ENCODE assay signal across 1 cellular context in the genomic region with DNA sequence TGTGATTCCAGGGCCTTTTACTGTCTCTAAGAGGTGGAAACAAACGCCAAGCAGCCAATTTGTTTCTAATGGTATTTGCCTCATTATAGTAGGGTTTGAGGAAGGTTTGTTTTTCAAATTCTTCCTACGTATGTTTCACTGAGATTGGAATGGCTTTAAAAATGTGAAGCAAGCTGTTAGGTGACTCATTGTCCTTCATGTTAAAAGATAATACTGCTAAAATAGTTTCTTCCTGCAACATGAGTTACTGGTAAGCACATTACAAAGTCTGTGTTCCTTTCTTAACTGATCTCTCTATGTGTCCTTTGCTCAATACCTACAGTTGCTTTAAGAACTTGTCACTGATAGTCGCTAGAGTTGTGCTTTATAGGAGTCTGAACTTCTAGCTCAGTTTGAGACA.
TF ChIP-seq lines count a peak whose summit lies in the region.

No MANE protein-coding gene starts in this region.

TF ChIP-seq in A549, 52 proteins besides CTCF, POLR2A, EP300 and RAD21:
- no peak for TF ChIP-seq BHLHE40 (IDR thresholded peaks at IDR 0.05; ENCODE audit: low read depth, low read length)
- TF ChIP-seq ZFP36 (IDR thresholded peaks at IDR 0.05; ENCODE audit: borderline replicate concordance, partially characterized antibody) = no peak
- no peak for TF ChIP-seq EHMT2 (IDR thresholded peaks at IDR 0.05; ENCODE audit: low read depth)
- TF ChIP-seq RARB (CRISPR knock-in tag; IDR thresholded peaks at IDR 0.05) = no peak
- TF ChIP-seq HOXB13 (CRISPR knock-in tag; IDR thresholded peaks at IDR 0.05; ENCODE audit: low read depth) = no peak
- TF ChIP-seq, protein P1, sequence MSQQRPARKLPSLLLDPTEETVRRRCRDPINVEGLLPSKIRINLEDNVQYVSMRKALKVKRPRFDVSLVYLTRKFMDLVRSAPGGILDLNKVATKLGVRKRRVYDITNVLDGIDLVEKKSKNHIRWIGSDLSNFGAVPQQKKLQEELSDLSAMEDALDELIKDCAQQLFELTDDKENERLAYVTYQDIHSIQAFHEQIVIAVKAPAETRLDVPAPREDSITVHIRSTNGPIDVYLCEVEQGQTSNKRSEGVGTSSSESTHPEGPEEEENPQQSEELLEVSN (IDR thresholded peaks at IDR 0.05; ENCODE audit: borderline replicate concordance, low read depth) = no peak
- TF ChIP-seq NFE2L2 (conservative IDR thresholded peaks at IDR 0.05; ENCODE audit: low read length) = no peak
- TF ChIP-seq CHD2 (IDR thresholded peaks at IDR 0.05; ENCODE audit: low read length, partially characterized antibody) = no peak
- TF ChIP-seq CHD4 (IDR thresholded peaks at IDR 0.05; ENCODE audit: borderline replicate concordance) = no peak
